In genomic region chr22:44947029-44947428, GRCh38 we compare ENCODE assay signal across 19 cellular contexts.
"Had no signal": no experiment of that assay in that cellular context is flagged by ENCODE, and none has a peak within 500 bp of the region (broad histone marks: within the 10 kb centered on the region; RNA-seq: fewer than 3 reads in every experiment).

No MANE protein-coding gene starts in this region.

- ATAC-seq: left cardiac atrium, lower lobe of right lung, right cardiac atrium had no signal

- H3K4me3 Mint-ChIP-seq: immature natural killer cell, naive B cell, nephron, type B pancreatic cell had no signal

- H3K9me3 ChIP-seq: lower lobe of right lung, suprapubic skin, thyroid gland had no signal

- H3K4me3 ChIP-seq: dorsolateral prefrontal cortex, left ventricle myocardium inferior, lower lobe of right lung, smooth muscle cell, suprapubic skin, thyroid gland had no signal

- H3K4me2 ChIP-seq: smooth muscle cell had no signal

- DNase-seq: cortex of kidney; effector CD8-positive, alpha-beta T cell; glutamatergic neuron; immature natural killer cell; kidney; left cardiac atrium; left ventricle myocardium inferior; lower lobe of right lung; mesenchymal stem cell; naive B cell; stimulated activated CD4-positive, alpha-beta T cell treated with anti-CD3 and anti-CD28 coated beads, Interleukin-2, amount 100 ng/mL, for 48 hours; stimulated activated naive CD4-positive, alpha-beta T cell treated with Interleukin-2 at 50 U/mL for 16 hours; thyroid gland had no signal

- H3K27ac ChIP-seq: dorsolateral prefrontal cortex, left ventricle myocardium inferior, lower lobe of right lung, suprapubic skin, thyroid gland had no signal

- H3K36me3 ChIP-seq: left ventricle myocardium inferior, lower lobe of right lung, suprapubic skin, thyroid gland had no signal

- H3K4me1 Mint-ChIP-seq: immature natural killer cell, naive B cell had no signal

- H3K9me3 Mint-ChIP-seq: nephron, type B pancreatic cell had no signal

- H3K27me3 ChIP-seq: dorsolateral prefrontal cortex, thyroid gland had no signal

- H3K36me3 Mint-ChIP-seq: immature natural killer cell, naive B cell had no signal

- H3K27ac Mint-ChIP-seq: immature natural killer cell, nephron, type B pancreatic cell had no signal

- H3K27me3 Mint-ChIP-seq: type B pancreatic cell had no signal

- H3K4me1 ChIP-seq: left ventricle myocardium inferior, lower lobe of right lung, suprapubic skin, thyroid gland had no signal
